In genomic region chr10:125057158-125058001, GRCh38 we compare ENCODE assay signal across 9 cellular contexts.
DNase-seq lines count a peak whose midpoint lies in the region; ATAC-seq and TF ChIP-seq lines count a peak whose summit lies in the region.
"Had no signal": no experiment of that assay in that cellular context is flagged by ENCODE, and none has a peak within 500 bp of the region (broad histone marks: within the 10 kb centered on the region; RNA-seq: fewer than 3 reads in every experiment).

No MANE protein-coding gene starts in this region.

- peak; percentile 55 to 69 for ATAC-seq in lower lobe of right lung
- no peak for ATAC-seq in GM19035 (IDR thresholded peaks at IDR 0.05; ENCODE audit: unreplicated experiment)
- no peak for ATAC-seq in HG02642 (IDR thresholded peaks at IDR 0.05; ENCODE audit: poor library complexity, unreplicated experiment)
- ATAC-seq: HCT116 had no signal

- no peaks in the 10 kb centered on the region for H3F3A ChIP-seq in DOHH2 (ENCODE audit: control insufficient read depth, insufficient read depth)

- intact Hi-C loops in lower lobe of right lung (cut with DNase I): no loop called here
- intact Hi-C loops in testis (cut with DNase I; ENCODE audit: low total_unique reads): loop anchor here (5.0 to 10.0 kb wide), 2 partner anchors 105 to 143 kb away; partner anchors contain the start of gene CTBP2

- peaks cover 11% of the 10 kb centered on the region; the same call in 1 of the 2 replicates for H3K79me2 ChIP-seq in DOHH2 (ENCODE audit: control insufficient read depth, low read length)

- no peak overlapping the region for H3K4me3 ChIP-seq in DOHH2 (ENCODE audit: low read length)
- no peak overlapping the region for H3K4me3 ChIP-seq in lower lobe of right lung
- no peak overlapping the region for H3K4me3 ChIP-seq in testis

- H3K36me3 ChIP-seq in DOHH2 (ENCODE audit: control insufficient read depth, low read length) (no peaks in the 10 kb centered on the region), lower lobe of right lung (no peaks in the 10 kb centered on the region), testis (ENCODE audit: low read depth, missing control alignments) (no peaks in the 10 kb centered on the region)

- WGBS in testis, 2 donors: 25 to 26% methylated on average over 20 of the region's 20 CpGs

- peak overlapping the region; percentile 41 for H3K4me2 ChIP-seq in DOHH2 (ENCODE audit: low read length)

- H3K9me3 ChIP-seq in DOHH2 (ENCODE audit: control insufficient read depth, insufficient read depth, low read length): no peaks in the 10 kb centered on the region
- H3K9me3 ChIP-seq in lower lobe of right lung: no peaks in the 10 kb centered on the region
- no peaks in the 10 kb centered on the region for H3K9me3 ChIP-seq in testis

- H3K4me1 ChIP-seq in DOHH2 (ENCODE audit: control insufficient read depth, low read length) (peaks cover 44% of the 10 kb centered on the region), lower lobe of right lung (peaks cover 81% of the 10 kb centered on the region), testis (peaks cover 71% of the 10 kb centered on the region)

- TF ChIP-seq CTCF in DOHH2 (IDR thresholded peaks at IDR 0.05; ENCODE audit: low read depth, low read length, poor library complexity, severe bottlenecking) (no peak), lower lobe of right lung (IDR thresholded peaks at IDR 0.05) (no peak), testis (IDR thresholded peaks at IDR 0.05) (no peak)

- TF ChIP-seq POLR2A in testis (IDR thresholded peaks at IDR 0.05): no peak

- H3K27me3 ChIP-seq in DOHH2 (ENCODE audit: control insufficient read depth, low read length) (no peaks in the 10 kb centered on the region), lower lobe of right lung (ENCODE audit: low read depth) (no peaks in the 10 kb centered on the region), testis (no peaks in the 10 kb centered on the region)

- peak; percentile 16 for DNase-seq in NCI-H2029 (lab: John Stamatoyannopoulos, UW)
- peak; percentile 63 for DNase-seq in dedifferentiated amniotic fluid mesenchymal stem cell (ENCODE audit: extremely low spot score)
- DNase-seq in lower lobe of right lung: no peak
- peak; percentile 70 for DNase-seq in testis
- no peak for DNase-seq in D341Med (ENCODE audit: low spot score)

- no peaks in the 10 kb centered on the region for H3K9me2 ChIP-seq in DOHH2 (replicated peaks; ENCODE audit: control insufficient read depth, low read length)

- H3K27ac ChIP-seq in DOHH2 (ENCODE audit: low read depth, low read length) (no peak overlapping the region), lower lobe of right lung (peak overlapping the region; percentile 89), testis (peak overlapping the region; percentile 91 to 92)

- H4K20me1 ChIP-seq in DOHH2 (ENCODE audit: control insufficient read depth, insufficient read depth, low read depth, low read length): peaks cover 6% of the 10 kb centered on the region; the same call in 1 of the 2 replicates

Comparison
In these comparisons a context has a peak if more than half of its experiments do, and no peak if none do; other contexts are left out.
1. DNase-seq: peak in NCI-H2029 (single experiment), dedifferentiated amniotic fluid mesenchymal stem cell (single experiment) and testis (single experiment); none in lower lobe of right lung (single experiment) and D341Med (single experiment).
2. ATAC-seq: peak in lower lobe of right lung (2 of 2); none in GM19035 (single experiment) and HG02642 (single experiment).